ENCODE assay signal across 22 cellular contexts in the genomic region with DNA sequence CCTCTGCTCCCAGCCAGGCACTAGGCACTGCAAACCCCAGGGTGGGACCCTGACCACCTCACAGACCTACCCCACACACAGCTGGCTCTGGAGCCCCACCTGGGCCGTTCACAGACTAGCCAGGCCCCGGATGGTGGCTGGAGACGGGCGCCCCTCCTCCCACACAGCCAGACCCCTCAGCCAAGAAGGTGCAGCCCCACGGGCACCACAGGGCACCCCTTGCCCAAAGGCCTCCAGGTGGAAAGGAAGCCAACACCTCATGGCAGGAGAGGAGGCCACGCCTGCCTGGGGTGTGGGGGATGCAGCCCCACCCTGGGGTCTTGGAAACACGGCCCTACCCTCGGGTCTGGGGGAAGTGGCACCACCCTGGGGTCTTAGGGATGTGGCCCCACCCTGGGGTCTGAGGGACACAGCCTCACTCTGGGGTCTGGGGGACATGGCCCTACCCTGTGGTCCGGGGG. TPM values are rescaled to one million over a fixed set of nuclear protein-coding genes. Genes with fewer than 3 reads are reported as not detected.
"Had no signal": no experiment of that assay in that cellular context is flagged by ENCODE, and none has a peak within 500 bp of the region (broad histone marks: within the 10 kb centered on the region; RNA-seq: fewer than 3 reads in every experiment).

No MANE protein-coding gene starts in this region.

- H3K27ac ChIP-seq: coronary artery, epithelial cell of prostate, transverse colon, uterus had no signal

- DNase-seq: activated CD4-positive, alpha-beta T cell treated with anti-CD3 and anti-CD28 coated beads for 4 hours; activated CD4-positive, alpha-beta T cell treated with anti-CD3 and anti-CD28 coated beads, Interleukin-2, amount 50 U/mL, for 48 hours; activated CD8-positive, alpha-beta memory T cell treated with anti-CD3 and anti-CD28 coated beads, Interleukin-2, amount 50 U/mL, for 48 hours; activated naive CD4-positive, alpha-beta T cell; activated T-cell treated with anti-CD3 and anti-CD28 coated beads, Interleukin-2, amount 50 U/mL, for 4 hours; kidney glomerular epithelial cell; mesendoderm; stimulated activated CD4-positive, alpha-beta T cell treated with anti-CD3 and anti-CD28 coated beads, Interleukin-1b, Interleukin-23, amount 100 ng/mL, for 48 hours; T-helper 1 cell; transverse colon; uterus had no signal

- H3K27ac Mint-ChIP-seq: activated naive CD8-positive, alpha-beta T cell; activated T-helper 2 cell treated with anti-CD3 and anti-CD28 coated beads, Interferon-gamma antibody, Interleukin-2, Interleukin-4, amounts not matched to agents 10 μg/mL and 5 μg/mL and 100 μg/mL, durations not matched to agents 14 hours and 24 hours and 36 hours; progenitor cell of endocrine pancreas; WTC11 had no signal

- FAIRE-seq: astrocyte, TTC549 had no signal

- H3K4me3 Mint-ChIP-seq: activated naive CD8-positive, alpha-beta T cell; activated T-cell treated with anti-CD3 and anti-CD28 coated beads, Interleukin-2, amount 50 U/mL, for 4 hours; neural crest cell; WTC11 had no signal

- H3K27me3 ChIP-seq: transverse colon, uterus had no signal

- H3K36me3 ChIP-seq: transverse colon, uterus had no signal

- H3K9me3 ChIP-seq: mucosa of descending colon, transverse colon, uterus had no signal

- H3K36me3 Mint-ChIP-seq: activated naive CD8-positive, alpha-beta T cell; WTC11 had no signal

- H3K27me3 Mint-ChIP-seq: activated naive CD8-positive, alpha-beta T cell had no signal

- ATAC-seq: mucosa of descending colon had no signal

- H3K4me3 ChIP-seq: coronary artery, mucosa of descending colon, transverse colon, uterus had no signal

- H3K4me1 ChIP-seq: transverse colon, uterus had no signal

- H3K9me3 Mint-ChIP-seq: activated T-cell treated with anti-CD3 and anti-CD28 coated beads, Interleukin-2, amount 50 U/mL, for 4 hours; activated T-helper 2 cell treated with anti-CD3 and anti-CD28 coated beads, Interferon-gamma antibody, Interleukin-2, Interleukin-4, amounts not matched to agents 10 μg/mL and 5 μg/mL and 100 μg/mL, durations not matched to agents 14 hours and 24 hours and 36 hours; neural crest cell; WTC11 had no signal

RNA-seq across cellular contexts. Expression of a gene that starts 44.6 kb away (rescaled TPM):
- total RNA-seq: activated CD8-positive, alpha-beta memory T cell treated with anti-CD3 and anti-CD28 coated beads for 36 hours had no signal
